ENCODE assay signal across 1 cellular context in genomic region chr10:102644646-102645387, GRCh38.
TF ChIP-seq lines count a peak whose summit lies in the region.

No MANE protein-coding gene starts in this region.

TF ChIP-seq in GM12878, 131 proteins besides CTCF, POLR2A, EP300 and RAD21 (continued from another document):
- TF ChIP-seq PKNOX1 (IDR thresholded peaks at IDR 0.05) (no peak), MLLT1 (IDR thresholded peaks at IDR 0.05) (peak; percentile 57; the same call in 1 of the 2 replicates), GABPA (IDR thresholded peaks at IDR 0.05; ENCODE audit: low read depth) (no peak), ETV6 (conservative IDR thresholded peaks at IDR 0.05 in 1 of 2, IDR thresholded peaks at IDR 0.05 in 1 of 2; ENCODE audit: borderline replicate concordance in 1 of 2, low read depth in 1 of 2) (no peak), E4F1 (IDR thresholded peaks at IDR 0.05; ENCODE audit: borderline replicate concordance, partially characterized antibody) (no peak), MEF2B (IDR thresholded peaks at IDR 0.05; ENCODE audit: partially characterized antibody, poor library complexity, severe bottlenecking) (peak; percentile 45), EGR1 (IDR thresholded peaks at IDR 0.05; ENCODE audit: borderline replicate concordance in 1 of 2, low read depth in 2 of 2, low read length in 2 of 2) (0 out of 3 replicates have a peak, but pooled peaks of 1 of the 2 experiments have one; percentile 4), SMARCA5 (IDR thresholded peaks at IDR 0.05) (peak; percentile 88), MAX (IDR thresholded peaks at IDR 0.05; ENCODE audit: low read depth, low read length) (peak; percentile 92), NBN (IDR thresholded peaks at IDR 0.05) (peak; percentile 47; the same call in 1 of the 2 replicates), PML (IDR thresholded peaks at IDR 0.05; ENCODE audit: low read length) (no peak), IKZF1 (conservative IDR thresholded peaks at IDR 0.05) (no peak), MYC (IDR thresholded peaks at IDR 0.05; ENCODE audit: insufficient read depth, insufficient read length, insufficient replicate concordance, low read length, severe bottlenecking) (peak; percentile 89), NKRF (conservative IDR thresholded peaks at IDR 0.05) (no peak), DPF2 (IDR thresholded peaks at IDR 0.05) (0 out of 2 replicates have a peak, but pooled peaks have one; percentile 17), MYB (IDR thresholded peaks at IDR 0.05; ENCODE audit: borderline replicate concordance, low read depth, low read length) (no peak), ZNF687 (IDR thresholded peaks at IDR 0.05) (peak; percentile 88)
TF ChIP-seq in GM12878: peak in this region for 22.
